2 cellular contexts compared by ENCODE assay signal in the genomic region with DNA sequence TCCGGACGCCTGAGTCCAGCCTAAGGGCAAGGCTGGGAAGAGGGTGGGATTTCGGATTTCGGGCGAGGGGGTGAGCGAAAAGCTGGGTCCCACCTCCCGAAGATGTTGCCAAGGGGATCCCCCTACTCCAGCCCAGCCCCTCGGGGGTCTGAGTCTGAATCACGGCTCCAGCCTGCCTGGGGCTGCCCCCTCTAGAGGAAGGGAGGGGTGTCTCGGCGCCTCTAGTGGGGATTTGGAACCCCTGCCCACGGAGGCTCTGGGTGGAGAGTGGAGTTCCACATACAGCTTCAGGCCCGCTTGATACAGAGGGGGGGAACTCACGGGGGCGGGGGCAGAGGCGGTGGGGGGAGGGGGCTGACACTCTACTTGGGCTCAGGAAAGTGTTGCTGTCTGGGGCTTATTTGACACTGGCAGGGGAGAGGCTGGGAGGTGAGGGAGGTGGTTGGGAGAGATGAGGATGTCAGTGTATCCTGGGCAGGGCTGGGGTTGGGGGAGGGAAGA.
TF ChIP-seq lines count a peak whose summit lies in the region.

No MANE protein-coding gene starts in this region.

TF ChIP-seq in liver, 16 proteins besides CTCF, POLR2A, EP300 and RAD21:
- TF ChIP-seq, protein P1, sequence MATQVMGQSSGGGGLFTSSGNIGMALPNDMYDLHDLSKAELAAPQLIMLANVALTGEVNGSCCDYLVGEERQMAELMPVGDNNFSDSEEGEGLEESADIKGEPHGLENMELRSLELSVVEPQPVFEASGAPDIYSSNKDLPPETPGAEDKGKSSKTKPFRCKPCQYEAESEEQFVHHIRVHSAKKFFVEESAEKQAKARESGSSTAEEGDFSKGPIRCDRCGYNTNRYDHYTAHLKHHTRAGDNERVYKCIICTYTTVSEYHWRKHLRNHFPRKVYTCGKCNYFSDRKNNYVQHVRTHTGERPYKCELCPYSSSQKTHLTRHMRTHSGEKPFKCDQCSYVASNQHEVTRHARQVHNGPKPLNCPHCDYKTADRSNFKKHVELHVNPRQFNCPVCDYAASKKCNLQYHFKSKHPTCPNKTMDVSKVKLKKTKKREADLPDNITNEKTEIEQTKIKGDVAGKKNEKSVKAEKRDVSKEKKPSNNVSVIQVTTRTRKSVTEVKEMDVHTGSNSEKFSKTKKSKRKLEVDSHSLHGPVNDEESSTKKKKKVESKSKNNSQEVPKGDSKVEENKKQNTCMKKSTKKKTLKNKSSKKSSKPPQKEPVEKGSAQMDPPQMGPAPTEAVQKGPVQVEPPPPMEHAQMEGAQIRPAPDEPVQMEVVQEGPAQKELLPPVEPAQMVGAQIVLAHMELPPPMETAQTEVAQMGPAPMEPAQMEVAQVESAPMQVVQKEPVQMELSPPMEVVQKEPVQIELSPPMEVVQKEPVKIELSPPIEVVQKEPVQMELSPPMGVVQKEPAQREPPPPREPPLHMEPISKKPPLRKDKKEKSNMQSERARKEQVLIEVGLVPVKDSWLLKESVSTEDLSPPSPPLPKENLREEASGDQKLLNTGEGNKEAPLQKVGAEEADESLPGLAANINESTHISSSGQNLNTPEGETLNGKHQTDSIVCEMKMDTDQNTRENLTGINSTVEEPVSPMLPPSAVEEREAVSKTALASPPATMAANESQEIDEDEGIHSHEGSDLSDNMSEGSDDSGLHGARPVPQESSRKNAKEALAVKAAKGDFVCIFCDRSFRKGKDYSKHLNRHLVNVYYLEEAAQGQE (IDR thresholded peaks at IDR 0.05) = no peak
- TF ChIP-seq TAF1 (conservative IDR thresholded peaks at IDR 0.05) = no peak
- TF ChIP-seq, protein P2, sequence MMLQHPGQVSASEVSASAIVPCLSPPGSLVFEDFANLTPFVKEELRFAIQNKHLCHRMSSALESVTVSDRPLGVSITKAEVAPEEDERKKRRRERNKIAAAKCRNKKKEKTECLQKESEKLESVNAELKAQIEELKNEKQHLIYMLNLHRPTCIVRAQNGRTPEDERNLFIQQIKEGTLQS (IDR thresholded peaks at IDR 0.05) = no peak
- TF ChIP-seq, protein P3, sequence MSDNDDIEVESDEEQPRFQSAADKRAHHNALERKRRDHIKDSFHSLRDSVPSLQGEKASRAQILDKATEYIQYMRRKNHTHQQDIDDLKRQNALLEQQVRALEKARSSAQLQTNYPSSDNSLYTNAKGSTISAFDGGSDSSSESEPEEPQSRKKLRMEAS (IDR thresholded peaks at IDR 0.05) = no peak
- no peak for TF ChIP-seq HNF4G (IDR thresholded peaks at IDR 0.05)
- no peak for TF ChIP-seq SP1 (IDR thresholded peaks at IDR 0.05)
- no peak for TF ChIP-seq NR2F2 (IDR thresholded peaks at IDR 0.05)
- no peak for TF ChIP-seq FOXA2 (IDR thresholded peaks at IDR 0.05)
- no peak for TF ChIP-seq JUND (IDR thresholded peaks at IDR 0.05)
- TF ChIP-seq FOXA1 (IDR thresholded peaks at IDR 0.05) = no peak

TF ChIP-seq in HepG2, 621 proteins besides CTCF, POLR2A, EP300 and RAD21 (continued from another document):
- TF ChIP-seq, protein P4, sequence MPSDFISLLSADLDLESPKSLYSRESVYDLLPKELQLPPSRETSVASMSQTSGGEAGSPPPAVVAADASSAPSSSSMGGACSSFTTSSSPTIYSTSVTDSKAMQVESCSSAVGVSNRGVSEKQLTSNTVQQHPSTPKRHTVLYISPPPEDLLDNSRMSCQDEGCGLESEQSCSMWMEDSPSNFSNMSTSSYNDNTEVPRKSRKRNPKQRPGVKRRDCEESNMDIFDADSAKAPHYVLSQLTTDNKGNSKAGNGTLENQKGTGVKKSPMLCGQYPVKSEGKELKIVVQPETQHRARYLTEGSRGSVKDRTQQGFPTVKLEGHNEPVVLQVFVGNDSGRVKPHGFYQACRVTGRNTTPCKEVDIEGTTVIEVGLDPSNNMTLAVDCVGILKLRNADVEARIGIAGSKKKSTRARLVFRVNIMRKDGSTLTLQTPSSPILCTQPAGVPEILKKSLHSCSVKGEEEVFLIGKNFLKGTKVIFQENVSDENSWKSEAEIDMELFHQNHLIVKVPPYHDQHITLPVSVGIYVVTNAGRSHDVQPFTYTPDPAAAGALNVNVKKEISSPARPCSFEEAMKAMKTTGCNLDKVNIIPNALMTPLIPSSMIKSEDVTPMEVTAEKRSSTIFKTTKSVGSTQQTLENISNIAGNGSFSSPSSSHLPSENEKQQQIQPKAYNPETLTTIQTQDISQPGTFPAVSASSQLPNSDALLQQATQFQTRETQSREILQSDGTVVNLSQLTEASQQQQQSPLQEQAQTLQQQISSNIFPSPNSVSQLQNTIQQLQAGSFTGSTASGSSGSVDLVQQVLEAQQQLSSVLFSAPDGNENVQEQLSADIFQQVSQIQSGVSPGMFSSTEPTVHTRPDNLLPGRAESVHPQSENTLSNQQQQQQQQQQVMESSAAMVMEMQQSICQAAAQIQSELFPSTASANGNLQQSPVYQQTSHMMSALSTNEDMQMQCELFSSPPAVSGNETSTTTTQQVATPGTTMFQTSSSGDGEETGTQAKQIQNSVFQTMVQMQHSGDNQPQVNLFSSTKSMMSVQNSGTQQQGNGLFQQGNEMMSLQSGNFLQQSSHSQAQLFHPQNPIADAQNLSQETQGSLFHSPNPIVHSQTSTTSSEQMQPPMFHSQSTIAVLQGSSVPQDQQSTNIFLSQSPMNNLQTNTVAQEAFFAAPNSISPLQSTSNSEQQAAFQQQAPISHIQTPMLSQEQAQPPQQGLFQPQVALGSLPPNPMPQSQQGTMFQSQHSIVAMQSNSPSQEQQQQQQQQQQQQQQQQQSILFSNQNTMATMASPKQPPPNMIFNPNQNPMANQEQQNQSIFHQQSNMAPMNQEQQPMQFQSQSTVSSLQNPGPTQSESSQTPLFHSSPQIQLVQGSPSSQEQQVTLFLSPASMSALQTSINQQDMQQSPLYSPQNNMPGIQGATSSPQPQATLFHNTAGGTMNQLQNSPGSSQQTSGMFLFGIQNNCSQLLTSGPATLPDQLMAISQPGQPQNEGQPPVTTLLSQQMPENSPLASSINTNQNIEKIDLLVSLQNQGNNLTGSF (CRISPR knock-in tag; IDR thresholded peaks at IDR 0.05) = no peak
- TF ChIP-seq NFIB (CRISPR knock-in tag; IDR thresholded peaks at IDR 0.05; ENCODE audit: borderline replicate concordance) = no peak
- no peak for TF ChIP-seq GPN1 (CRISPR knock-in tag; IDR thresholded peaks at IDR 0.05; ENCODE audit: borderline replicate concordance)
- TF ChIP-seq, protein P5, sequence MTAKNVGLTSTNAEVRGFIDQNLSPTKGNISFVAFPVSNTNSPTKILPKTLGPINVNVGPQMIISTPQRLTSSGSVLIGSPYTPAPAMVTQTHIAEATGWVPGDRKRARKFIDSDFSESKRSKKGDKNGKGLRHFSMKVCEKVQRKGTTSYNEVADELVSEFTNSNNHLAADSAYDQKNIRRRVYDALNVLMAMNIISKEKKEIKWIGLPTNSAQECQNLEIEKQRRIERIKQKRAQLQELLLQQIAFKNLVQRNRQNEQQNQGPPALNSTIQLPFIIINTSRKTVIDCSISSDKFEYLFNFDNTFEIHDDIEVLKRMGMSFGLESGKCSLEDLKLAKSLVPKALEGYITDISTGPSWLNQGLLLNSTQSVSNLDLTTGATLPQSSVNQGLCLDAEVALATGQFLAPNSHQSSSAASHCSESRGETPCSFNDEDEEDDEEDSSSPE (CRISPR knock-in tag; IDR thresholded peaks at IDR 0.05) = no peak
- TF ChIP-seq, protein P6, sequence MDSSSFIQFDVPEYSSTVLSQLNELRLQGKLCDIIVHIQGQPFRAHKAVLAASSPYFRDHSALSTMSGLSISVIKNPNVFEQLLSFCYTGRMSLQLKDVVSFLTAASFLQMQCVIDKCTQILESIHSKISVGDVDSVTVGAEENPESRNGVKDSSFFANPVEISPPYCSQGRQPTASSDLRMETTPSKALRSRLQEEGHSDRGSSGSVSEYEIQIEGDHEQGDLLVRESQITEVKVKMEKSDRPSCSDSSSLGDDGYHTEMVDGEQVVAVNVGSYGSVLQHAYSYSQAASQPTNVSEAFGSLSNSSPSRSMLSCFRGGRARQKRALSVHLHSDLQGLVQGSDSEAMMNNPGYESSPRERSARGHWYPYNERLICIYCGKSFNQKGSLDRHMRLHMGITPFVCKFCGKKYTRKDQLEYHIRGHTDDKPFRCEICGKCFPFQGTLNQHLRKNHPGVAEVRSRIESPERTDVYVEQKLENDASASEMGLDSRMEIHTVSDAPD (CRISPR knock-in tag; IDR thresholded peaks at IDR 0.05) = no peak
- TF ChIP-seq PCBP1 (IDR thresholded peaks at IDR 0.05; ENCODE audit: borderline replicate concordance, low read depth, low read length) = no peak
- no peak for TF ChIP-seq ATAD3A (CRISPR knock-in tag; IDR thresholded peaks at IDR 0.05)
- no peak for TF ChIP-seq MIXL1 (CRISPR knock-in tag; IDR thresholded peaks at IDR 0.05)
- TF ChIP-seq, protein P7, sequence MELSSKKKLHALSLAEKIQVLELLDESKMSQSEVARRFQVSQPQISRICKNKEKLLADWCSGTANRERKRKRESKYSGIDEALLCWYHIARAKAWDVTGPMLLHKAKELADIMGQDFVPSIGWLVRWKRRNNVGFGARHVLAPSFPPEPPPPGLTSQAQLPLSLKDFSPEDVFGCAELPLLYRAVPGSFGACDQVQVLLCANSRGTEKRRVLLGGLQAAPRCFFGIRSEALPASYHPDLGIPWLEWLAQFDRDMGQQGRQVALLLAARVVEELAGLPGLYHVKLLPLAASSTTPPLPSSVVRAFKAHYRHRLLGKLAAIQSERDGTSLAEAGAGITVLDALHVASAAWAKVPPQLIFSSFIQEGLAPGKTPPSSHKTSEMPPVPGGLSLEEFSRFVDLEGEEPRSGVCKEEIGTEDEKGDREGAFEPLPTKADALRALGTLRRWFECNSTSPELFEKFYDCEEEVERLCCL (CRISPR knock-in tag; IDR thresholded peaks at IDR 0.05; ENCODE audit: borderline replicate concordance) = no peak
- TF ChIP-seq POLR2G (IDR thresholded peaks at IDR 0.05; ENCODE audit: low read depth, low read length) = no peak
- TF ChIP-seq, protein P8, sequence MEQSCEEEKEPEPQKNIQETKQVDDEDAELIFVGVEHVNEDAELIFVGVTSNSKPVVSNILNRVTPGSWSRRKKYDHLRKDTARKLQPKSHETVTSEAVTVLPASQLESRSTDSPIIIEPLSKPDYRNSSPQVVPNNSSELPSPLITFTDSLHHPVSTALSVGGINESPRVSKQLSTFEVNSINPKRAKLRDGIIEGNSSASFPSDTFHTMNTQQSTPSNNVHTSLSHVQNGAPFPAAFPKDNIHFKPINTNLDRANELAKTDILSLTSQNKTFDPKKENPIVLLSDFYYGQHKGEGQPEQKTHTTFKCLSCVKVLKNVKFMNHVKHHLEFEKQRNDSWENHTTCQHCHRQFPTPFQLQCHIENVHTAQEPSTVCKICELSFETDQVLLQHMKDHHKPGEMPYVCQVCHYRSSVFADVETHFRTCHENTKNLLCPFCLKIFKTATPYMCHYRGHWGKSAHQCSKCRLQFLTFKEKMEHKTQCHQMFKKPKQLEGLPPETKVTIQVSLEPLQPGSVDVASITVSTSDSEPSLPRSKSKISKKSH (CRISPR knock-in tag; IDR thresholded peaks at IDR 0.05; ENCODE audit: borderline replicate concordance) = no peak
- no peak for TF ChIP-seq GZF1 (CRISPR knock-in tag; IDR thresholded peaks at IDR 0.05)
- TF ChIP-seq, protein P9, sequence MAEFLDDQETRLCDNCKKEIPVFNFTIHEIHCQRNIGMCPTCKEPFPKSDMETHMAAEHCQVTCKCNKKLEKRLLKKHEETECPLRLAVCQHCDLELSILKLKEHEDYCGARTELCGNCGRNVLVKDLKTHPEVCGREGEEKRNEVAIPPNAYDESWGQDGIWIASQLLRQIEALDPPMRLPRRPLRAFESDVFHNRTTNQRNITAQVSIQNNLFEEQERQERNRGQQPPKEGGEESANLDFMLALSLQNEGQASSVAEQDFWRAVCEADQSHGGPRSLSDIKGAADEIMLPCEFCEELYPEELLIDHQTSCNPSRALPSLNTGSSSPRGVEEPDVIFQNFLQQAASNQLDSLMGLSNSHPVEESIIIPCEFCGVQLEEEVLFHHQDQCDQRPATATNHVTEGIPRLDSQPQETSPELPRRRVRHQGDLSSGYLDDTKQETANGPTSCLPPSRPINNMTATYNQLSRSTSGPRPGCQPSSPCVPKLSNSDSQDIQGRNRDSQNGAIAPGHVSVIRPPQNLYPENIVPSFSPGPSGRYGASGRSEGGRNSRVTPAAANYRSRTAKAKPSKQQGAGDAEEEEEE (CRISPR knock-in tag; IDR thresholded peaks at IDR 0.05; ENCODE audit: borderline replicate concordance) = no peak
- TF ChIP-seq ZNF12 (CRISPR knock-in tag; IDR thresholded peaks at IDR 0.05) = no peak
- TF ChIP-seq, protein P10, sequence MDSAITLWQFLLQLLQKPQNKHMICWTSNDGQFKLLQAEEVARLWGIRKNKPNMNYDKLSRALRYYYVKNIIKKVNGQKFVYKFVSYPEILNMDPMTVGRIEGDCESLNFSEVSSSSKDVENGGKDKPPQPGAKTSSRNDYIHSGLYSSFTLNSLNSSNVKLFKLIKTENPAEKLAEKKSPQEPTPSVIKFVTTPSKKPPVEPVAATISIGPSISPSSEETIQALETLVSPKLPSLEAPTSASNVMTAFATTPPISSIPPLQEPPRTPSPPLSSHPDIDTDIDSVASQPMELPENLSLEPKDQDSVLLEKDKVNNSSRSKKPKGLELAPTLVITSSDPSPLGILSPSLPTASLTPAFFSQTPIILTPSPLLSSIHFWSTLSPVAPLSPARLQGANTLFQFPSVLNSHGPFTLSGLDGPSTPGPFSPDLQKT (CRISPR knock-in tag; IDR thresholded peaks at IDR 0.05; ENCODE audit: borderline replicate concordance) = no peak
TF ChIP-seq in HepG2: peak in this region for 0.
